ENCODE assay signal across 21 cellular contexts in the genomic region with DNA sequence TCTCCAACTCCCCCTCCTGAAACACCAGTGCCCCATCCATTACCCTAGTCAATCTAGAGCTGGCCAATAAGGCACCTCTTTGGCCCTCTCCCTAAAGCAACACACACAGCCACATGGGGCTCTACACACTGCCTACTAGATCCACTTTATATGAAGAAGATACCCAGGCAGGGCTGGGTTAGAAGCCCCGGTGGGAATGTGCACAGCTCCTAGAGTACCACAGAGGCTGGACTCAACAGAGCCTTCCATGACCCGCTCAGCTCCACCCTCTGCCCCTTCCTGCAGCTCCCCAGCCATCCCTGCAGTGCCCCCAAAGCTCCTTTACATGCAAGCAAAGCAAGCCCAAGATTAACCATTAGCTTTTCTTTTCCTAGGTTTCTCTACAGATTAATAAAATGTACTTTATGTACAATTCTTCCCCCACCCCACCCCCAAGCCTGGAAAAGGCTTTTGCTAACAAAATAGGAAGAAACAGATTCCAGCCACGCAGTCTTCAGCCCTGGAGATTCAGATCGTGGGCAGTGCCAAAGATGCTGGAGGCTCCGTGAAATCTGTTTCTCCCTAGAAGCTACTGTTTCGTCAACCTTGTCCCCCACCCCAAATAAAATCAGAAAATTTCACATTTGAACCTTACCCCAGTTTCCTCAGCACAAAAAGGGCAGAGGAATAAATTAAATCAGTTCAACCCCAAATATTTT. TPM values are rescaled to one million over a fixed set of nuclear protein-coding genes. Genes with fewer than 3 reads are reported as not detected.
DNase-seq lines count a peak whose midpoint lies in the region; ATAC-seq and TF ChIP-seq lines count a peak whose summit lies in the region.
"Had no signal": no experiment of that assay in that cellular context is flagged by ENCODE, and none has a peak within 500 bp of the region (broad histone marks: within the 10 kb centered on the region; RNA-seq: fewer than 3 reads in every experiment).

No MANE protein-coding gene starts in this region.

- H3K27ac ChIP-seq in Peyer's patch: no peak overlapping the region
- H3K27ac ChIP-seq in cingulate gyrus (ENCODE audit: low read depth, low read length): peak overlapping the region; percentile 6
- no peak overlapping the region for H3K27ac ChIP-seq in CD4-positive, alpha-beta T cell (ENCODE audit: low read depth, low read length)
- H3K27ac ChIP-seq: A549, BLaER1 had no signal

- no peaks in the 10 kb centered on the region for H3K9me3 ChIP-seq in Peyer's patch
- no peaks in the 10 kb centered on the region for H3K9me3 ChIP-seq in CD4-positive, alpha-beta T cell (ENCODE audit: control insufficient read depth, low read length)
- H3K9me3 ChIP-seq: A549, BLaER1 had no signal

- no peak for TF ChIP-seq CTCF in Peyer's patch (IDR thresholded peaks at IDR 0.05)
- no peak for TF ChIP-seq CTCF in CD4-positive, alpha-beta T cell (IDR thresholded peaks at IDR 0.05)

- no peak for TF ChIP-seq POLR2A in Peyer's patch (IDR thresholded peaks at IDR 0.05)

- no peak overlapping the region for H3K4me3 Mint-ChIP-seq in activated naive CD4-positive, alpha-beta T cell treated with anti-CD3 and anti-CD28 coated beads, Interleukin-2, amount 10 ng/mL, durations not matched to agents 7 days and 5 days
- no peak overlapping the region for H3K4me3 Mint-ChIP-seq in stimulated activated effector memory CD8-positive, alpha-beta T cell treated with anti-CD3 and anti-CD28 coated beads, Interleukin-12 subunit alpha, Interleukin-12 subunit beta, amount 100 ng/mL, for 72 hours
- H3K4me3 Mint-ChIP-seq in CD4-positive, alpha-beta T cell: no peak overlapping the region
- H3K4me3 Mint-ChIP-seq: CD8-positive, alpha-beta memory T cell had no signal

- no peaks in the 10 kb centered on the region for H3K27me3 ChIP-seq in Peyer's patch
- no peaks in the 10 kb centered on the region for H3K27me3 ChIP-seq in CD4-positive, alpha-beta T cell (ENCODE audit: control insufficient read depth, insufficient read depth, low read length)
- H3K27me3 ChIP-seq: BLaER1 had no signal

- DNase-seq in activated naive CD4-positive, alpha-beta T cell treated with anti-CD3 and anti-CD28 coated beads, Interleukin-2, amount 10 ng/mL, durations not matched to agents 7 days and 5 days: peak; percentile 12
- no peak for DNase-seq in activated naive CD4-positive, alpha-beta T cell (lab: John Stamatoyannopoulos, UW)
- DNase-seq in Peyer's patch (peak in 2 of 3 donors; percentile 7 to 10), KG1 (lab: John Stamatoyannopoulos, UW) (no peak)
- no peak for DNase-seq in stimulated activated effector memory CD8-positive, alpha-beta T cell treated with anti-CD3 and anti-CD28 coated beads, Interleukin-12 subunit alpha, Interleukin-12 subunit beta, amount 100 ng/mL, for 72 hours (ENCODE audit: low spot score in 2 of 2)
- no peak for DNase-seq in CD4-positive, alpha-beta T cell
- DNase-seq: GOT3, MM.1S, NCI-H1092, NCI-H146, NCI-H2029 treated with DMSO at 0.1 percent for 48 hours, NCI-H2171, NCI-H446, NCI-H526 treated with DMSO at 0.1 percent for 48 hours, SHP77 had no signal

- H3K4me1 ChIP-seq in Peyer's patch: no peaks in the 10 kb centered on the region
- H3K4me1 ChIP-seq: A549 had no signal

- peaks cover 56% of the 10 kb centered on the region for H3K36me3 Mint-ChIP-seq in activated naive CD4-positive, alpha-beta T cell treated with anti-CD3 and anti-CD28 coated beads, Interleukin-2, amount 10 ng/mL, durations not matched to agents 7 days and 5 days
- H3K36me3 Mint-ChIP-seq in stimulated activated effector memory CD8-positive, alpha-beta T cell treated with anti-CD3 and anti-CD28 coated beads, Interleukin-12 subunit alpha, Interleukin-12 subunit beta, amount 100 ng/mL, for 72 hours: peaks cover 41% of the 10 kb centered on the region
- H3K36me3 Mint-ChIP-seq in CD4-positive, alpha-beta T cell (ENCODE audit: low read depth): peaks cover 43% of the 10 kb centered on the region

- POLR2A ChIA-PET in CD4-positive, alpha-beta T cell (lab: Charles Lee): no interaction called here

- CTCF ChIA-PET in activated naive CD4-positive, alpha-beta T cell treated with anti-CD3 and anti-CD28 coated beads, Interleukin-2, amount 10 ng/mL, durations not matched to agents 7 days and 5 days (lab: Charles Lee): no interaction called here
- CTCF ChIA-PET in CD4-positive, alpha-beta T cell (lab: Charles Lee): no interaction called here

- H3K4me3 ChIP-seq in Peyer's patch: no peak overlapping the region
- H3K4me3 ChIP-seq: A549, BLaER1 had no signal

- no peaks in the 10 kb centered on the region for H3K9me3 Mint-ChIP-seq in activated naive CD4-positive, alpha-beta T cell treated with anti-CD3 and anti-CD28 coated beads, Interleukin-2, amount 10 ng/mL, durations not matched to agents 7 days and 5 days
- no peaks in the 10 kb centered on the region for H3K9me3 Mint-ChIP-seq in stimulated activated effector memory CD8-positive, alpha-beta T cell treated with anti-CD3 and anti-CD28 coated beads, Interleukin-12 subunit alpha, Interleukin-12 subunit beta, amount 100 ng/mL, for 72 hours
- H3K9me3 Mint-ChIP-seq in CD4-positive, alpha-beta T cell: no peaks in the 10 kb centered on the region
- H3K9me3 Mint-ChIP-seq: CD8-positive, alpha-beta memory T cell had no signal

- intact Hi-C loops in CD4-positive, alpha-beta T cell (cut with DNase I, micrococcal nuclease): no loop called here

- peak overlapping the region; percentile 69 for H3K27ac Mint-ChIP-seq in activated naive CD4-positive, alpha-beta T cell treated with anti-CD3 and anti-CD28 coated beads, Interleukin-2, amount 10 ng/mL, durations not matched to agents 7 days and 5 days
- peak overlapping the region; percentile 84 for H3K27ac Mint-ChIP-seq in stimulated activated effector memory CD8-positive, alpha-beta T cell treated with anti-CD3 and anti-CD28 coated beads, Interleukin-12 subunit alpha, Interleukin-12 subunit beta, amount 100 ng/mL, for 72 hours
- no peak overlapping the region for H3K27ac Mint-ChIP-seq in CD4-positive, alpha-beta T cell
- H3K27ac Mint-ChIP-seq: CD8-positive, alpha-beta memory T cell had no signal

- H3K27me3 Mint-ChIP-seq in activated naive CD4-positive, alpha-beta T cell treated with anti-CD3 and anti-CD28 coated beads, Interleukin-2, amount 10 ng/mL, durations not matched to agents 7 days and 5 days: no peaks in the 10 kb centered on the region
- no peaks in the 10 kb centered on the region for H3K27me3 Mint-ChIP-seq in CD4-positive, alpha-beta T cell
- H3K27me3 Mint-ChIP-seq: CD8-positive, alpha-beta memory T cell had no signal

- no peaks in the 10 kb centered on the region for H3K36me3 ChIP-seq in Peyer's patch
- H3K36me3 ChIP-seq: BLaER1 had no signal

- H3K4me1 Mint-ChIP-seq in activated naive CD4-positive, alpha-beta T cell treated with anti-CD3 and anti-CD28 coated beads, Interleukin-2, amount 10 ng/mL, durations not matched to agents 7 days and 5 days: no peaks in the 10 kb centered on the region
- no peaks in the 10 kb centered on the region for H3K4me1 Mint-ChIP-seq in stimulated activated effector memory CD8-positive, alpha-beta T cell treated with anti-CD3 and anti-CD28 coated beads, Interleukin-12 subunit alpha, Interleukin-12 subunit beta, amount 100 ng/mL, for 72 hours
- H3K4me1 Mint-ChIP-seq in CD4-positive, alpha-beta T cell (ENCODE audit: low read depth): no peaks in the 10 kb centered on the region
- H3K4me1 Mint-ChIP-seq: CD8-positive, alpha-beta memory T cell had no signal

- no peak for ATAC-seq in stimulated activated effector memory CD8-positive, alpha-beta T cell treated with anti-CD3 and anti-CD28 coated beads, Interleukin-12 subunit alpha, Interleukin-12 subunit beta, amount 100 ng/mL, for 72 hours
- ATAC-seq in CD4-positive, alpha-beta T cell (ENCODE audit: poor library complexity): no peak
- ATAC-seq: A549, HCT116 had no signal

RNA-seq across cellular contexts. Expression of a gene that starts 51.8 kb away (rescaled TPM):
- total RNA-seq in Peyer's patch: 10 to 100 TPM in 1 of 4 donors, 1 to 10 TPM in 3; 1.1 to 22.3 (median 5.0) TPM
- total RNA-seq in CD4-positive, alpha-beta T cell: 10 to 100 TPM; 24.3 to 27.4 TPM

RNA-seq across cellular contexts. Expression of a gene that starts 59.7 kb away (rescaled TPM):
- total RNA-seq in Peyer's patch: not detected
- total RNA-seq in CD4-positive, alpha-beta T cell: not detected
- total RNA-seq: CD8-positive, alpha-beta memory T cell; LHCN-M2 had no signal

Comparison
In these comparisons a context has a peak if more than half of its experiments do, and no peak if none do; other contexts are left out.
1. DNase-seq: peak in activated naive CD4-positive, alpha-beta T cell treated with anti-CD3 and anti-CD28 coated beads, Interleukin-2, amount 10 ng/mL, durations not matched to agents 7 days and 5 days (single experiment) and Peyer's patch (2 of 3); none in activated naive CD4-positive, alpha-beta T cell (0 of 4), stimulated activated effector memory CD8-positive, alpha-beta T cell treated with anti-CD3 and anti-CD28 coated beads, Interleukin-12 subunit alpha, Interleukin-12 subunit beta, amount 100 ng/mL, for 72 hours (0 of 2), CD4-positive, alpha-beta T cell (0 of 10) and KG1 (single experiment).